ENCODE assay signal across 7 cellular contexts in the genomic region with DNA sequence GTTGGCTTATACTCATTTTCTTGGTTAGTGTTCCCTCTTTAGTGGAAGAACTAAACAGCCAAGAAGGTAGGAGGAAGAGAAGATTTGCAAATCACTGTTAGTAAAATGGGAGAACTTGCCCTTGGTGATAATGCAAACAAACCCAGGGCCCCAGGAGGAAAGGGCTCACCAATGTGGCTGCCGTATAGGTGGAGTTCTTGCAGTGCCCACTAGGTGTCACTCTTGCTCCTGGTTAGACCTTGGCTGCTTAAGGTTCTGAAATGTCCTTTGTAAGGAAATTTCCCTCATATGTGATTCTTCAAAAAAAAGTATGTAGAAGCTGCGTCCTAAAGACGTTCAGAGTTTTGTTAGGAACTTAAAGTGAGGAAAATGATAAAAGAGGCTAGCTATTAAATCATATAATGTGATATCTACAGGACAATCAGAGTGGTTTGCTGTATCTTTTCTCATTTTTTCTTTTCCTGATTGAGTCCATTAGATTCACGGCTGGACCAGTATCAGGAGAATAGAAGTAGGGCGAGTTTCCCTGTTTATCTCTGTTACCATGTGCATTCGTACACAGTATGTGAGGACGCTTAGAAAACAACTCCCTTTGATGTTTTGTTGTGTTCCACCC. TPM values are rescaled to one million over a fixed set of nuclear protein-coding genes. Genes with fewer than 3 reads are reported as not detected.
DNase-seq lines count a peak whose midpoint lies in the region; ATAC-seq and TF ChIP-seq lines count a peak whose summit lies in the region.

No MANE protein-coding gene starts in this region.

- no peak overlapping the region for H3K27ac ChIP-seq in hepatocyte
- no peak overlapping the region for H3K27ac ChIP-seq in smooth muscle cell (ENCODE audit: low read depth)

- H3K9ac ChIP-seq in smooth muscle cell (ENCODE audit: low read depth): no peak overlapping the region

- no peaks in the 10 kb centered on the region for H3F3A ChIP-seq in smooth muscle cell (ENCODE audit: low read depth)

- H3K4me1 ChIP-seq in hepatocyte (ENCODE audit: insufficient read depth) (no peaks in the 10 kb centered on the region), smooth muscle cell (ENCODE audit: low read depth) (no peaks in the 10 kb centered on the region)

- DNase-seq in GM12865 (ENCODE audit: low read depth): peak; percentile 78
- peak; percentile 56 for DNase-seq in HCEC 1CT
- DNase-seq in MV-4-11 (lab: John Stamatoyannopoulos, UW): peak; percentile 59
- DNase-seq in T-helper 17 cell: peak; percentile 30 to 65 (median 39)
- DNase-seq in amygdala (lab: John Stamatoyannopoulos, UW): peak in 36 of 56 donors; percentile 6 to 81 (median 23)
- DNase-seq in hepatocyte (ENCODE audit: low spot score): peak; percentile 81
- peak; percentile 6 for DNase-seq in smooth muscle cell (lab: John Stamatoyannopoulos, UW; ENCODE audit: unreplicated experiment)

- no peak overlapping the region for H3K27ac Mint-ChIP-seq in T-helper 17 cell

- H3K79me2 ChIP-seq in hepatocyte: peaks cover 4% of the 10 kb centered on the region
- no peaks in the 10 kb centered on the region for H3K79me2 ChIP-seq in smooth muscle cell (ENCODE audit: low read depth)

- peak; percentile 88 for ATAC-seq in T-helper 17 cell

- H3K27me3 ChIP-seq in hepatocyte (no peaks in the 10 kb centered on the region), smooth muscle cell (ENCODE audit: low read depth) (no peaks in the 10 kb centered on the region)

- H3K9me3 ChIP-seq in T-helper 17 cell (ENCODE audit: control insufficient read depth, low read length, poor library complexity, severe bottlenecking) (no peaks in the 10 kb centered on the region), hepatocyte (ENCODE audit: low read depth) (peaks cover 8% of the 10 kb centered on the region), smooth muscle cell (replicated peaks; ENCODE audit: low read depth) (peaks cover 4% of the 10 kb centered on the region)

- no peak overlapping the region for H3K4me3 Mint-ChIP-seq in T-helper 17 cell

- H3K4me2 ChIP-seq in hepatocyte (no peak overlapping the region), smooth muscle cell (no peak overlapping the region)

- 52% methylated on average over 7 of the region's 7 CpGs for WGBS in hepatocyte (ENCODE audit: low lambda C conversion rate, missing lambda C conversion rate)
- WGBS in smooth muscle cell (ENCODE audit: low lambda C conversion rate): 58% methylated on average over 7 of the region's 7 CpGs

- TF ChIP-seq CTCF in GM12865 (IDR thresholded peaks at IDR 0.05; ENCODE audit: insufficient read depth, low read depth, low read length, missing control alignments): peak; percentile 90
- TF ChIP-seq CTCF in hepatocyte (IDR thresholded peaks at IDR 0.05; ENCODE audit: poor library complexity): peak; percentile 79
- TF ChIP-seq CTCF in smooth muscle cell (IDR thresholded peaks at IDR 0.05; ENCODE audit: borderline replicate concordance, insufficient read depth, poor library complexity, severe bottlenecking): peak; percentile 84

- peaks cover 15% of the 10 kb centered on the region for H3K36me3 Mint-ChIP-seq in T-helper 17 cell (ENCODE audit: low read depth)

- H4K20me1 ChIP-seq in hepatocyte (ENCODE audit: insufficient read depth, poor library complexity, severe bottlenecking) (no peaks in the 10 kb centered on the region), smooth muscle cell (ENCODE audit: low read depth) (peaks cover 2% of the 10 kb centered on the region)

- H3K36me3 ChIP-seq in hepatocyte (replicated peaks; ENCODE audit: insufficient read depth, low read depth) (no peaks in the 10 kb centered on the region), smooth muscle cell (ENCODE audit: low read depth) (peaks cover 23% of the 10 kb centered on the region)

- H2AFZ ChIP-seq in hepatocyte (no peak overlapping the region), smooth muscle cell (ENCODE audit: low read depth) (no peak overlapping the region)

- H3K4me1 Mint-ChIP-seq in T-helper 17 cell: peaks cover 8% of the 10 kb centered on the region

- no peaks in the 10 kb centered on the region for H3K9me2 ChIP-seq in hepatocyte (replicated peaks; ENCODE audit: insufficient read depth)

- H3K4me3 ChIP-seq in GM12865 (ENCODE audit: low read depth, low read length): no peak overlapping the region
- H3K4me3 ChIP-seq in hepatocyte: no peak overlapping the region
- no peak overlapping the region for H3K4me3 ChIP-seq in smooth muscle cell

- H3K27me3 Mint-ChIP-seq in T-helper 17 cell: no peaks in the 10 kb centered on the region

RNA-seq across cellular contexts. Expression of gene RPIA, which starts 48.6 kb away (rescaled TPM):
- total RNA-seq in T-helper 17 cell: 10 to 100 TPM; 15.8 to 26.4 TPM
- 7.0 and 7.7 TPM in 2 replicates for total RNA-seq in hepatocyte
- 14.8 and 17.6 TPM in 2 replicates for polyA plus RNA-seq in hepatocyte
- 4.8 and 9.9 TPM in 2 replicates for total RNA-seq in smooth muscle cell
- polyA plus RNA-seq in smooth muscle cell: 8.9 and 11.3 TPM in 2 replicates

Comparison
In these comparisons a context has a peak if more than half of its experiments do, and no peak if none do; other contexts are left out.
1. DNase-seq: peak in every context shown above with its lines; median percentile 81 in hepatocyte; 78 in GM12865; 59 in MV-4-11; 56 in HCEC 1CT; 39 in T-helper 17 cell; 23 in amygdala; 6 in smooth muscle cell.